ENCODE assay signal across 20 cellular contexts in genomic region chr5:132530946-132531345, GRCh38. TPM values are rescaled to one million over a fixed set of nuclear protein-coding genes. Genes with fewer than 3 reads are reported as not detected.
A peak's percentile ranks its signal among the peaks of the same experiment; 100 is the strongest.
DNase-seq lines count a peak whose midpoint lies in the region; ATAC-seq and TF ChIP-seq lines count a peak whose summit lies in the region.
"Had no signal": no experiment of that assay in that cellular context is flagged by ENCODE, and none has a peak within 500 bp of the region (broad histone marks: within the 10 kb centered on the region; RNA-seq: fewer than 3 reads in every experiment).

No MANE protein-coding gene starts in this region.

- no peaks in the 10 kb centered on the region for H3K36me3 Mint-ChIP-seq in T-helper 1 cell treated with Interleukin-12 subunit alpha and Interleukin-12 subunit beta and Interleukin-4 antibody, amounts not matched to agents 30 μg/mL and 1 μg/mL, for 36 hours (ENCODE audit: low read depth)
- no peaks in the 10 kb centered on the region for H3K36me3 Mint-ChIP-seq in activated T-cell treated with anti-CD3 and anti-CD28 coated beads, Interleukin-2, amount 50 U/mL, for 24 hours (ENCODE audit: low read depth)
- no peaks in the 10 kb centered on the region for H3K36me3 Mint-ChIP-seq in natural killer cell treated with Interleukin-12 subunit alpha and Interleukin-12 subunit beta and Interleukin-15 and Interleukin-18, amount 100 ng/mL, for 72 hours
- no peaks in the 10 kb centered on the region for H3K36me3 Mint-ChIP-seq in natural killer cell
- H3K36me3 Mint-ChIP-seq in stimulated activated effector memory CD8-positive, alpha-beta T cell treated with anti-CD3 and anti-CD28 coated beads, Interleukin-12 subunit alpha, Interleukin-12 subunit beta, amount 100 ng/mL, for 72 hours = no peaks in the 10 kb centered on the region
- H3K36me3 Mint-ChIP-seq: CD4-positive, CD25-positive, alpha-beta regulatory T cell; CD8-positive, alpha-beta T cell had no signal

- H3K4me1 Mint-ChIP-seq in T-helper 1 cell treated with Interleukin-12 subunit alpha and Interleukin-12 subunit beta and Interleukin-4 antibody, amounts not matched to agents 30 μg/mL and 1 μg/mL, for 36 hours (ENCODE audit: low read depth) = peaks cover 28% of the 10 kb centered on the region
- H3K4me1 Mint-ChIP-seq in activated T-cell treated with anti-CD3 and anti-CD28 coated beads, Interleukin-2, amount 50 U/mL, for 24 hours (ENCODE audit: low read depth) = peaks cover 30% of the 10 kb centered on the region
- peaks cover 38 to 42% of the 10 kb centered on the region in 2 donors for H3K4me1 Mint-ChIP-seq in natural killer cell treated with Interleukin-12 subunit alpha and Interleukin-12 subunit beta and Interleukin-15 and Interleukin-18, amount 100 ng/mL, for 72 hours (ENCODE audit: low read depth in 2 of 2)
- H3K4me1 Mint-ChIP-seq in natural killer cell = peaks cover 6 to 20% of the 10 kb centered on the region in 2 donors
- peaks cover 49% of the 10 kb centered on the region for H3K4me1 Mint-ChIP-seq in stimulated activated effector memory CD8-positive, alpha-beta T cell treated with anti-CD3 and anti-CD28 coated beads, Interleukin-12 subunit alpha, Interleukin-12 subunit beta, amount 100 ng/mL, for 72 hours

- H3K27ac Mint-ChIP-seq in T-helper 1 cell treated with Interleukin-12 subunit alpha and Interleukin-12 subunit beta and Interleukin-4 antibody, amounts not matched to agents 30 μg/mL and 1 μg/mL, for 36 hours = peak overlapping the region; percentile 23
- H3K27ac Mint-ChIP-seq in activated T-cell treated with anti-CD3 and anti-CD28 coated beads, Interleukin-2, amount 50 U/mL, for 24 hours = peak overlapping the region; percentile 44
- peak overlapping the region; percentile 74 to 80 for H3K27ac Mint-ChIP-seq in natural killer cell treated with Interleukin-12 subunit alpha and Interleukin-12 subunit beta and Interleukin-15 and Interleukin-18, amount 100 ng/mL, for 72 hours
- H3K27ac Mint-ChIP-seq in natural killer cell = no peak overlapping the region
- peak overlapping the region; percentile 27 for H3K27ac Mint-ChIP-seq in stimulated activated effector memory CD8-positive, alpha-beta T cell treated with anti-CD3 and anti-CD28 coated beads, Interleukin-12 subunit alpha, Interleukin-12 subunit beta, amount 100 ng/mL, for 72 hours
- H3K27ac Mint-ChIP-seq: B cell; CD8-positive, alpha-beta T cell had no signal

- H3K27me3 Mint-ChIP-seq in T-helper 1 cell treated with Interleukin-12 subunit alpha and Interleukin-12 subunit beta and Interleukin-4 antibody, amounts not matched to agents 30 μg/mL and 1 μg/mL, for 36 hours (ENCODE audit: low read depth) = peaks cover 20% of the 10 kb centered on the region
- peaks cover 12% of the 10 kb centered on the region for H3K27me3 Mint-ChIP-seq in activated T-cell treated with anti-CD3 and anti-CD28 coated beads, Interleukin-2, amount 50 U/mL, for 24 hours
- H3K27me3 Mint-ChIP-seq in natural killer cell treated with Interleukin-12 subunit alpha and Interleukin-12 subunit beta and Interleukin-15 and Interleukin-18, amount 100 ng/mL, for 72 hours = no peaks in the 10 kb centered on the region
- H3K27me3 Mint-ChIP-seq in natural killer cell (ENCODE audit: low read depth in 2 of 2) = peaks cover 0 to 4% of the 10 kb centered on the region in 2 donors

- H3K4me3 Mint-ChIP-seq in T-helper 1 cell treated with Interleukin-12 subunit alpha and Interleukin-12 subunit beta and Interleukin-4 antibody, amounts not matched to agents 30 μg/mL and 1 μg/mL, for 36 hours = no peak overlapping the region
- no peak overlapping the region for H3K4me3 Mint-ChIP-seq in activated T-cell treated with anti-CD3 and anti-CD28 coated beads, Interleukin-2, amount 50 U/mL, for 24 hours
- peak overlapping the region; percentile 65 for H3K4me3 Mint-ChIP-seq in natural killer cell treated with Interleukin-12 subunit alpha and Interleukin-12 subunit beta and Interleukin-15 and Interleukin-18, amount 100 ng/mL, for 72 hours
- no peak overlapping the region for H3K4me3 Mint-ChIP-seq in natural killer cell
- peak overlapping the region; percentile 13 for H3K4me3 Mint-ChIP-seq in stimulated activated effector memory CD8-positive, alpha-beta T cell treated with anti-CD3 and anti-CD28 coated beads, Interleukin-12 subunit alpha, Interleukin-12 subunit beta, amount 100 ng/mL, for 72 hours
- H3K4me3 Mint-ChIP-seq: B cell; CD4-positive, CD25-positive, alpha-beta regulatory T cell; CD8-positive, alpha-beta T cell had no signal

- no peak for DNase-seq in T-helper 1 cell
- DNase-seq in activated T-cell treated with anti-CD3 and anti-CD28 coated beads, Interleukin-2, amount 50 U/mL, for 24 hours = no peak
- no peak for DNase-seq in activated T-cell treated with anti-CD3 and anti-CD28 coated beads for 4 hours
- no peak for DNase-seq in natural killer cell treated with Interleukin-12 subunit alpha and Interleukin-12 subunit beta and Interleukin-15 and Interleukin-18, amount 100 ng/mL, for 72 hours (ENCODE audit: low spot score)
- DNase-seq in natural killer cell = no peak
- peak in 1 of 2 donors; percentile 40 for DNase-seq in stimulated activated effector memory CD8-positive, alpha-beta T cell treated with anti-CD3 and anti-CD28 coated beads, Interleukin-12 subunit alpha, Interleukin-12 subunit beta, amount 100 ng/mL, for 72 hours (ENCODE audit: low spot score in 2 of 2)
- no peak for DNase-seq in DMS153 (lab: John Stamatoyannopoulos, UW)
- DNase-seq: Caco-2; CD4-positive, CD25-positive, alpha-beta regulatory T cell; CD8-positive, alpha-beta T cell; DMS79; EL; GDM1; GM23248; H7; HCEC 1CT had no signal

- intact Hi-C loops in natural killer cell (cut with micrococcal nuclease) = no loop called here

- ATAC-seq in natural killer cell treated with Interleukin-12 subunit alpha and Interleukin-12 subunit beta and Interleukin-15 and Interleukin-18, amount 100 ng/mL, for 72 hours = peak; percentile 61 to 62
- ATAC-seq in natural killer cell = no peak
- ATAC-seq in stimulated activated effector memory CD8-positive, alpha-beta T cell treated with anti-CD3 and anti-CD28 coated beads, Interleukin-12 subunit alpha, Interleukin-12 subunit beta, amount 100 ng/mL, for 72 hours = peak; percentile 53
- ATAC-seq: CD8-positive, alpha-beta T cell; GM12878 had no signal

- no peaks in the 10 kb centered on the region for H3K9me3 Mint-ChIP-seq in T-helper 1 cell treated with Interleukin-12 subunit alpha and Interleukin-12 subunit beta and Interleukin-4 antibody, amounts not matched to agents 30 μg/mL and 1 μg/mL, for 36 hours
- no peaks in the 10 kb centered on the region for H3K9me3 Mint-ChIP-seq in activated T-cell treated with anti-CD3 and anti-CD28 coated beads, Interleukin-2, amount 50 U/mL, for 24 hours
- H3K9me3 Mint-ChIP-seq in natural killer cell treated with Interleukin-12 subunit alpha and Interleukin-12 subunit beta and Interleukin-15 and Interleukin-18, amount 100 ng/mL, for 72 hours = no peaks in the 10 kb centered on the region
- H3K9me3 Mint-ChIP-seq in natural killer cell = no peaks in the 10 kb centered on the region
- H3K9me3 Mint-ChIP-seq in stimulated activated effector memory CD8-positive, alpha-beta T cell treated with anti-CD3 and anti-CD28 coated beads, Interleukin-12 subunit alpha, Interleukin-12 subunit beta, amount 100 ng/mL, for 72 hours = no peaks in the 10 kb centered on the region
- H3K9me3 Mint-ChIP-seq: CD8-positive, alpha-beta T cell had no signal

- TF ChIP-seq CTCF in natural killer cell (IDR thresholded peaks at IDR 0.05) = no peak

RNA-seq across cellular contexts. Expression of gene IL5, which starts 12.4 kb away (rescaled TPM):
- 1 to 10 TPM; 7.2 to 9.5 TPM for total RNA-seq in natural killer cell treated with Interleukin-12 subunit alpha and Interleukin-12 subunit beta and Interleukin-15 and Interleukin-18, amount 100 ng/mL, for 72 hours
- total RNA-seq in natural killer cell = not detected
- total RNA-seq: B cell; Caco-2; CD4-positive, CD25-positive, alpha-beta regulatory T cell; CD8-positive, alpha-beta T cell; GM12878; GM23248; H1; H7 had no signal

RNA-seq across cellular contexts. Expression of gene RAD50, which starts 25.8 kb away (rescaled TPM):
- total RNA-seq in natural killer cell treated with Interleukin-12 subunit alpha and Interleukin-12 subunit beta and Interleukin-15 and Interleukin-18, amount 100 ng/mL, for 72 hours = 10 to 100 TPM; 24.9 to 41.8 TPM
- total RNA-seq in natural killer cell = 10 to 100 TPM; 21.0 to 31.2 (median 27.5) TPM

RNA-seq across cellular contexts. Expression of gene IRF1, which starts 40.4 kb away (rescaled TPM):
- 100 to 1,000 TPM; 351 to 512 TPM for total RNA-seq in natural killer cell treated with Interleukin-12 subunit alpha and Interleukin-12 subunit beta and Interleukin-15 and Interleukin-18, amount 100 ng/mL, for 72 hours
- total RNA-seq in natural killer cell = 1,000 to 10,000 TPM; 1,190 to 1,513 (median 1,282) TPM

Comparison
In these comparisons a context has a peak if more than half of its experiments do, and no peak if none do; other contexts are left out.
1. H3K27ac Mint-ChIP-seq: peak in T-helper 1 cell treated with Interleukin-12 subunit alpha and Interleukin-12 subunit beta and Interleukin-4 antibody, amounts not matched to agents 30 μg/mL and 1 μg/mL, for 36 hours (single experiment), activated T-cell treated with anti-CD3 and anti-CD28 coated beads, Interleukin-2, amount 50 U/mL, for 24 hours (single experiment), natural killer cell treated with Interleukin-12 subunit alpha and Interleukin-12 subunit beta and Interleukin-15 and Interleukin-18, amount 100 ng/mL, for 72 hours (2 of 2) and stimulated activated effector memory CD8-positive, alpha-beta T cell treated with anti-CD3 and anti-CD28 coated beads, Interleukin-12 subunit alpha, Interleukin-12 subunit beta, amount 100 ng/mL, for 72 hours (single experiment); none in natural killer cell (0 of 2).
2. H3K4me3 Mint-ChIP-seq: peak in natural killer cell treated with Interleukin-12 subunit alpha and Interleukin-12 subunit beta and Interleukin-15 and Interleukin-18, amount 100 ng/mL, for 72 hours (single experiment) and stimulated activated effector memory CD8-positive, alpha-beta T cell treated with anti-CD3 and anti-CD28 coated beads, Interleukin-12 subunit alpha, Interleukin-12 subunit beta, amount 100 ng/mL, for 72 hours (single experiment); none in T-helper 1 cell treated with Interleukin-12 subunit alpha and Interleukin-12 subunit beta and Interleukin-4 antibody, amounts not matched to agents 30 μg/mL and 1 μg/mL, for 36 hours (single experiment), activated T-cell treated with anti-CD3 and anti-CD28 coated beads, Interleukin-2, amount 50 U/mL, for 24 hours (single experiment) and natural killer cell (single experiment).
3. ATAC-seq: peak in natural killer cell treated with Interleukin-12 subunit alpha and Interleukin-12 subunit beta and Interleukin-15 and Interleukin-18, amount 100 ng/mL, for 72 hours (2 of 2) and stimulated activated effector memory CD8-positive, alpha-beta T cell treated with anti-CD3 and anti-CD28 coated beads, Interleukin-12 subunit alpha, Interleukin-12 subunit beta, amount 100 ng/mL, for 72 hours (single experiment); none in natural killer cell (0 of 3).
4. RNA of gene IL5, which starts 12.4 kb away (total RNA-seq): 7.2 to 9.5 TPM in natural killer cell treated with Interleukin-12 subunit alpha and Interleukin-12 subunit beta and Interleukin-15 and Interleukin-18, amount 100 ng/mL, for 72 hours; not detected in natural killer cell; every median in the first group is over 4 times any median in the second.